In the genomic region with DNA sequence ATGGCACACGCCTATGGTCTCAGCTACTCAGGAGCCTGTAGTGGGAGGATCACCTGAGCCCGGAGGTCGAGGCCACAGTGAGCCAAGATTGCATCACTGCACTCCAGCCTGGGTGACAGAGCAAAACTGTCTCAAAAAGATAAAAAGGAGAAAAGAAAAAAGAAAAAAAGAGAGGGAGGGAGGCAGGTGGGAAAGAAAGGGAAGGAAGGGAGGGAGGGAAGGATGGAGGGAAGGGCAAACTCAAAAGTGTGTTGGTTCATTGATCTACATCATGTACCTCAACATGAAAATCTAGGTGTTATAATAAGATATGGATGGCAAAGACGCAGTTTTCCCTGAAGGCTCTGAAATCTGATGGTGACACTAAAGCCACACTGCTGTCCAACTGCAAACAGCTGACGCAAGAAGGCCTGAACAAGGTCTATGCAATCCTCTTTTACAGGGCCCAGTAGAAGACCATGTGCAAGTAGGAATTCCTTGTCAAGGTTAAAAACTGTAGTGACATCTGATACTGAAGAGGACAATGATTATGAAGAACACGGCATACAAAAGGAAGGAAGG, we compare ENCODE assay signal across 20 cellular contexts.
DNase-seq lines count a peak whose midpoint lies in the region; ATAC-seq and TF ChIP-seq lines count a peak whose summit lies in the region.
"Had no signal": no experiment of that assay in that cellular context is flagged by ENCODE, and none has a peak within 500 bp of the region (broad histone marks: within the 10 kb centered on the region; RNA-seq: fewer than 3 reads in every experiment).

No MANE protein-coding gene starts in this region.

- H3K4me1 ChIP-seq in mammary epithelial cell (ENCODE audit: insufficient read depth, low read length) (peaks cover 37% of the 10 kb centered on the region), breast epithelium (no peaks in the 10 kb centered on the region), iPS-20b (ENCODE audit: insufficient read depth, low read length) (peaks cover 30% of the 10 kb centered on the region), mesendoderm (ENCODE audit: control insufficient read depth, low read depth, low read length) (peaks cover 3% of the 10 kb centered on the region)
- H3K4me1 ChIP-seq: Peyer's patch had no signal

- H2BK15ac ChIP-seq in mesendoderm (replicated peaks; ENCODE audit: low read depth): no peak overlapping the region

- H3K27me3 ChIP-seq in mammary epithelial cell (ENCODE audit: insufficient read depth, low read length) (no peaks in the 10 kb centered on the region), breast epithelium (no peaks in the 10 kb centered on the region), brain microvascular endothelial cell (replicated peaks) (no peaks in the 10 kb centered on the region), iPS-20b (ENCODE audit: insufficient read depth, low read length) (no peaks in the 10 kb centered on the region), mesendoderm (ENCODE audit: insufficient read depth, low read length, poor library complexity) (no peaks in the 10 kb centered on the region)
- H3K27me3 ChIP-seq: BE2C, Peyer's patch had no signal

- H4K5ac ChIP-seq in mesendoderm (ENCODE audit: low read length): no peak overlapping the region

- in situ Hi-C loops in mammary epithelial cell (cut with MboI; ENCODE audit: low sequenced_read_pairs in 2 of 2) (no loop called here), brain microvascular endothelial cell (cut with HindIII; ENCODE audit: low pct_ligation_motif_present, low sequenced_read_pairs) (no loop called here)

- no peaks in the 10 kb centered on the region for H3K79me1 ChIP-seq in mesendoderm (ENCODE audit: low read length)

- 58% methylated on average over 6 of the region's 6 CpGs for WGBS in mammary epithelial cell (ENCODE audit: low coverage, missing lambda C conversion rate)
- WGBS in mesendoderm (ENCODE audit: extremely low coverage, insufficient coverage, low lambda C conversion rate): no CpG with 5 or more reads among the region's 6 CpGs

- H3K36me3 ChIP-seq in mammary epithelial cell (ENCODE audit: insufficient read depth, low read length) (no peaks in the 10 kb centered on the region), breast epithelium (no peaks in the 10 kb centered on the region), brain microvascular endothelial cell (replicated peaks) (no peaks in the 10 kb centered on the region), iPS-20b (ENCODE audit: insufficient read depth, low read depth, low read length) (no peaks in the 10 kb centered on the region; the same call in 1 of the 2 replicates), mesendoderm (ENCODE audit: control insufficient read depth, insufficient read depth, low read length) (no peaks in the 10 kb centered on the region)
- H3K36me3 ChIP-seq: BE2C had no signal

- H2AK5ac ChIP-seq in mesendoderm (ENCODE audit: low read length): no peak overlapping the region

- H2BK120ac ChIP-seq in mesendoderm (ENCODE audit: low read depth, low read length): no peak overlapping the region

- no peak overlapping the region for H3K4me3 ChIP-seq in mammary epithelial cell (replicated peaks in 1 of 3; ENCODE audit: insufficient read depth in 1 of 3, low read depth in 2 of 3, low read length in 3 of 3)
- H3K4me3 ChIP-seq in breast epithelium: no peak overlapping the region
- H3K4me3 ChIP-seq in brain microvascular endothelial cell (ENCODE audit: low read depth, low read length): no peak overlapping the region
- H3K4me3 ChIP-seq in iPS-20b (ENCODE audit: low read length): no peak overlapping the region
- H3K4me3 ChIP-seq in mesendoderm (ENCODE audit: low read length): no peak overlapping the region
- H3K4me3 ChIP-seq: Peyer's patch had no signal

- peak overlapping the region; percentile 56 for H3K18ac ChIP-seq in mesendoderm (ENCODE audit: low read length)

- H3K9me3 ChIP-seq in mammary epithelial cell (replicated peaks; ENCODE audit: insufficient read depth, low read length) (no peaks in the 10 kb centered on the region), breast epithelium (no peaks in the 10 kb centered on the region), iPS-20b (ENCODE audit: insufficient read depth, low read depth, low read length) (no peaks in the 10 kb centered on the region)
- H3K9me3 ChIP-seq: BE2C, Peyer's patch had no signal

- H3K4me2 ChIP-seq in mammary epithelial cell (ENCODE audit: insufficient read depth, low read depth, low read length) (no peak overlapping the region), mesendoderm (ENCODE audit: low read length) (no peak overlapping the region)

- POLR2A ChIA-PET in RWPE1 (lab: Yijun Ruan, JAX; ENCODE audit: low non-redundant PET): no interaction called here

- dilution Hi-C loops in mammary epithelial cell (cut with HindIII; ENCODE audit: low sequenced_read_pairs): no loop called here

- intact Hi-C loops in mammary epithelial cell (cut with micrococcal nuclease): no loop called here
- intact Hi-C loops in breast epithelium (cut with DNase I; ENCODE audit: low total_unique reads): no loop called here

- no peak overlapping the region for H2AFZ ChIP-seq in mammary epithelial cell (ENCODE audit: low read depth, low read length)

- DNase-seq in mammary epithelial cell (peak; percentile 13), breast epithelium (ENCODE audit: low spot score in 2 of 2) (no peak), brain microvascular endothelial cell (no peak), mesendoderm (no peak), RWPE1 (ENCODE audit: low spot score) (no peak), NCI-H1105 (lab: John Stamatoyannopoulos, UW) (no peak)
- DNase-seq: BE2C; CD4-positive, CD25-positive, alpha-beta regulatory T cell; COR-L47; DMS 273 treated with DMSO at 0.1 percent for 48 hours; GDM1; GOT3; HFFc6; NCI-H1417; NCI-H187; NCI-H526; Peyer's patch had no signal

- no peak overlapping the region for H3K23ac ChIP-seq in mesendoderm (ENCODE audit: low read length)

- no peaks in the 10 kb centered on the region for H4K20me1 ChIP-seq in mammary epithelial cell (ENCODE audit: insufficient read depth, low read length)

- no peak for TF ChIP-seq POLR2A in breast epithelium (IDR thresholded peaks at IDR 0.05)

- H3K27ac ChIP-seq in mammary epithelial cell (ENCODE audit: insufficient read depth, low read depth, low read length): no peak overlapping the region
- no peak overlapping the region for H3K27ac ChIP-seq in breast epithelium
- peak overlapping the region; percentile 79 for H3K27ac ChIP-seq in brain microvascular endothelial cell
- peak overlapping the region; percentile 5 for H3K27ac ChIP-seq in iPS-20b (ENCODE audit: low read length)
- no peak overlapping the region for H3K27ac ChIP-seq in mesendoderm (ENCODE audit: low read depth, low read length)
- no peak overlapping the region for H3K27ac ChIP-seq in RWPE1
- H3K27ac ChIP-seq: Peyer's patch had no signal

- no peak overlapping the region for H4K8ac ChIP-seq in mesendoderm (ENCODE audit: low read depth, low read length)

- no peak overlapping the region for H2BK5ac ChIP-seq in mesendoderm (ENCODE audit: low read length)

- H3K9ac ChIP-seq in mammary epithelial cell (ENCODE audit: insufficient read depth, low read length) (no peak overlapping the region), iPS-20b (ENCODE audit: low read depth, low read length) (no peak overlapping the region), mesendoderm (ENCODE audit: low read length) (no peak overlapping the region)

- CTCF ChIA-PET in mammary epithelial cell (lab: Charles Lee; ENCODE audit: low non-redundant PET) (no interaction called here), RWPE1 (lab: Yijun Ruan, JAX) (no interaction called here)

- H3K56ac ChIP-seq in mesendoderm (ENCODE audit: low read length): no peak overlapping the region

- H3K79me2 ChIP-seq in mammary epithelial cell (ENCODE audit: insufficient read depth, low read length) (no peaks in the 10 kb centered on the region), mesendoderm (ENCODE audit: control insufficient read depth, insufficient read depth, low read length) (no peaks in the 10 kb centered on the region)

- no peak overlapping the region for H3K4ac ChIP-seq in mesendoderm (ENCODE audit: low read depth, low read length)

- no peak for ATAC-seq in SK-N-SH treated with all-trans-retinoic acid at 6 μM for 48 hours
- ATAC-seq: Right ventricle myocardium inferior had no signal

- TF ChIP-seq CTCF in mammary epithelial cell (conservative IDR thresholded peaks at IDR 0.05 in 1 of 2, IDR thresholded peaks at IDR 0.05 in 1 of 2; ENCODE audit: extremely low read depth in 1 of 2, insufficient read depth in 1 of 2, low read depth in 1 of 2, low read length in 2 of 2): no peak
- TF ChIP-seq CTCF in breast epithelium (IDR thresholded peaks at IDR 0.05): no peak
- no peak for TF ChIP-seq CTCF in brain microvascular endothelial cell (IDR thresholded peaks at IDR 0.05; ENCODE audit: low read depth, low read length, missing control alignments)
- no peak for TF ChIP-seq CTCF in RWPE1 (conservative IDR thresholded peaks at IDR 0.05; ENCODE audit: low read depth)

- BruUV-seq in mammary epithelial cell (replicated peaks; lab: Mats Ljungman, UMichigan): no TSS peak

TF ChIP-seq in SK-N-SH treated with all-trans-retinoic acid at 6 μM for 48 hours, 23 proteins besides CTCF, POLR2A, EP300 and RAD21:
- TF ChIP-seq ZFP30 (CRISPR knock-in tag; IDR thresholded peaks at IDR 0.05): no peak
- no peak for TF ChIP-seq CSDC2 (CRISPR knock-in tag; IDR thresholded peaks at IDR 0.05)
- no peak for TF ChIP-seq GLIS3 (CRISPR knock-in tag; IDR thresholded peaks at IDR 0.05)
- TF ChIP-seq ZNF70 (CRISPR knock-in tag; IDR thresholded peaks at IDR 0.05): no peak
- no peak for TF ChIP-seq ZNF565 (CRISPR knock-in tag; conservative IDR thresholded peaks at IDR 0.05; ENCODE audit: low read depth)
- TF ChIP-seq ZC3H10 (CRISPR knock-in tag; IDR thresholded peaks at IDR 0.05): no peak

Comparison
In these comparisons a context has a peak if more than half of its experiments do, and no peak if none do; other contexts are left out.
1. H3K27ac ChIP-seq: peak in brain microvascular endothelial cell (single experiment) and iPS-20b (single experiment); none in mammary epithelial cell (single experiment), breast epithelium (0 of 2), mesendoderm (single experiment) and RWPE1 (single experiment).